Comparison of ENCODE assay signal across 26 cellular contexts in the genomic region with DNA sequence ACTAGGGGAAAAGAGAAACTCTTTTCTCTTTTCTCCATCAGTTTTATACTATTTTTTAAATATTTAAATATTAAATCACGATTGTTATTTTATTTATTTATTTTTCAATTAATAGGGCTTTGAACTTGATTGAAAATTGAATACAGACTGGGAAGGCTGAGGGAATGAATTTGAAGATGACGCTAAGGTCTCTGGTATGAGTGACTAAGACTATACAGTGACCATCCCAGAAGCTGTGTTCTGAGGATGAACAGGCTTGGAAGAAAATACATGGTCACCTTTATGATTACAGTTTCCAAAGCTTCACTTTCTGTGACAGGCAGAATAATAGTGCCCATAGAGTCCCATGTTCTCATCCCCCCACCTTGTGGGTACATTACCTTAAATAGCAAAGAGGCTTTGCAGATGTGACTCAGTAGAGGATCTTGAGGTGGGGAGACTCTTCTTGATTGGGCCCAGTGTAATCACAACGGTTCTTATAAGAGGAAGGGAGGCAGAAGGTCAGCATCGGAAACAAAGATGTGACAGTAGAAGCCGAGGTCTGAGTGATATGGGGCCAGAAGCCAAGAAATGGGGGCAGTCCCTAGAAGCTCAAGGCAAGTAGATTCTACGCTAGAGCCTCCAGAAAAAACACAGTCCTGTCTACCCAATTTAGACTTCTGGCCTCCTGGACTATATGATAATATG.
"Had no signal": no experiment of that assay in that cellular context is flagged by ENCODE, and none has a peak within 500 bp of the region (broad histone marks: within the 10 kb centered on the region; RNA-seq: fewer than 3 reads in every experiment).

No MANE protein-coding gene starts in this region.

- H3K36me3 Mint-ChIP-seq: activated CD4-positive, alpha-beta memory T cell treated with anti-CD3 and anti-CD28 coated beads for 36 hours; activated naive CD4-positive, alpha-beta T cell treated with anti-CD3 and anti-CD28 coated beads, Interleukin-2, amount 50 U/mL, for 24 hours had no signal

- H3K9me3 Mint-ChIP-seq: activated naive CD4-positive, alpha-beta T cell treated with anti-CD3 and anti-CD28 coated beads for 36 hours; activated naive CD4-positive, alpha-beta T cell treated with anti-CD3 and anti-CD28 coated beads, Interleukin-2, amount 50 U/mL, for 24 hours had no signal

- DNase-seq: activated CD4-positive, alpha-beta memory T cell treated with anti-CD3 and anti-CD28 coated beads for 36 hours; activated CD4-positive, alpha-beta T cell treated with anti-CD3 and anti-CD28 coated beads for 36 hours; activated CD4-positive, alpha-beta T cell treated with anti-CD3 and anti-CD28 coated beads, Interleukin-2, amount 10 ng/mL, durations not matched to agents 24 days and 14 days; activated CD4-positive, CD25-positive, alpha-beta regulatory T cell; activated CD4-positive, CD25-positive, alpha-beta regulatory T cell treated with anti-CD3 and anti-CD28 coated beads, Interleukin-2, amount 50 U/mL, for 72 hours; activated CD8-positive, alpha-beta memory T cell treated with anti-CD3 and anti-CD28 coated beads, Interleukin-2, amount 10 ng/mL, durations not matched to agents 7 days and 5 days; activated CD8-positive, alpha-beta memory T cell treated with anti-CD3 and anti-CD28 coated beads, Interleukin-2, amount 50 U/mL, for 4 hours; activated CD8-positive, alpha-beta T cell treated with anti-CD3 and anti-CD28 coated beads, Interleukin-2, amount 10 ng/mL, durations not matched to agents 7 days and 5 days; activated effector memory CD4-positive, alpha-beta T cell treated with anti-CD3 and anti-CD28 coated beads, Interleukin-2, amount 50 U/mL, for 16 hours; activated naive CD4-positive, alpha-beta T cell treated with anti-CD3 and anti-CD28 coated beads for 36 hours; activated naive CD8-positive, alpha-beta T cell treated with anti-CD3 and anti-CD28 coated beads, Interleukin-2, amount 10 ng/mL, durations not matched to agents 7 days and 5 days; activated T-cell treated with anti-CD3 and anti-CD28 coated beads, Interleukin-2, amount 50 U/mL, for 1 hour; activated T-cell treated with anti-CD3 and anti-CD28 coated beads, Interleukin-2, amount 50 U/mL, for 48 hours; amniotic stem cell; anterior cingulate cortex; brain microvascular endothelial cell; caudate nucleus; cortex of kidney; effector CD8-positive, alpha-beta T cell; esophagus squamous epithelium; head of caudate nucleus; T-helper 2 cell had no signal

- H3K4me3 ChIP-seq: esophagus squamous epithelium had no signal

- H3K4me1 Mint-ChIP-seq: activated CD4-positive, alpha-beta T cell treated with anti-CD3 and anti-CD28 coated beads for 36 hours; activated CD4-positive, alpha-beta T cell treated with anti-CD3 and anti-CD28 coated beads, Interleukin-2, amount 10 ng/mL, durations not matched to agents 24 days and 14 days; activated CD8-positive, alpha-beta memory T cell treated with anti-CD3 and anti-CD28 coated beads, Interleukin-2, amount 10 ng/mL, durations not matched to agents 7 days and 5 days; activated naive CD4-positive, alpha-beta T cell treated with anti-CD3 and anti-CD28 coated beads, Interleukin-2, amount 50 U/mL, for 24 hours had no signal

- H3K27me3 Mint-ChIP-seq: activated CD8-positive, alpha-beta memory T cell treated with anti-CD3 and anti-CD28 coated beads, Interleukin-2, amount 10 ng/mL, durations not matched to agents 7 days and 5 days; activated naive CD4-positive, alpha-beta T cell treated with anti-CD3 and anti-CD28 coated beads, Interleukin-2, amount 50 U/mL, for 24 hours had no signal

- H3K36me3 ChIP-seq: brain microvascular endothelial cell, esophagus squamous epithelium had no signal

- H3K9me3 ChIP-seq: esophagus squamous epithelium had no signal

- ATAC-seq: activated CD4-positive, alpha-beta T cell treated with anti-CD3 and anti-CD28 coated beads for 36 hours; activated CD8-positive, alpha-beta memory T cell treated with anti-CD3 and anti-CD28 coated beads, Interleukin-2, amount 10 ng/mL, durations not matched to agents 7 days and 5 days; activated CD8-positive, alpha-beta T cell treated with anti-CD3 and anti-CD28 coated beads, Interleukin-2, amount 10 ng/mL, durations not matched to agents 7 days and 5 days had no signal

- H3K27ac ChIP-seq: brain microvascular endothelial cell, epithelial cell of prostate, esophagus squamous epithelium had no signal

- H3K27me3 ChIP-seq: brain microvascular endothelial cell had no signal

- H3K27ac Mint-ChIP-seq: activated CD4-positive, alpha-beta memory T cell treated with anti-CD3 and anti-CD28 coated beads for 36 hours; activated CD4-positive, alpha-beta T cell treated with anti-CD3 and anti-CD28 coated beads for 36 hours; activated CD4-positive, alpha-beta T cell treated with anti-CD3 and anti-CD28 coated beads, Interleukin-2, amount 10 ng/mL, durations not matched to agents 24 days and 14 days; activated CD8-positive, alpha-beta memory T cell treated with anti-CD3 and anti-CD28 coated beads, Interleukin-2, amount 10 ng/mL, durations not matched to agents 7 days and 5 days; activated CD8-positive, alpha-beta T cell treated with anti-CD3 and anti-CD28 coated beads, Interleukin-2, amount 10 ng/mL, durations not matched to agents 7 days and 5 days; activated naive CD4-positive, alpha-beta T cell treated with anti-CD3 and anti-CD28 coated beads for 36 hours; activated naive CD4-positive, alpha-beta T cell treated with anti-CD3 and anti-CD28 coated beads, Interleukin-2, amount 50 U/mL, for 24 hours; activated naive CD8-positive, alpha-beta T cell treated with anti-CD3 and anti-CD28 coated beads, Interleukin-2, amount 10 ng/mL, durations not matched to agents 7 days and 5 days; activated T-helper 1 cell treated with anti-CD3 and anti-CD28 coated beads, Interleukin-12 subunit alpha, Interleukin-12 subunit beta, Interleukin-2, Interleukin-4 antibody, amounts not matched to agents 30 ng/mL and 10 ng/mL and 1 ng/mL, durations not matched to agents 14 hours and 24 hours and 36 hours; activated T-helper 2 cell treated with anti-CD3 and anti-CD28 coated beads, Interferon-gamma antibody, Interleukin-2, Interleukin-4, amounts not matched to agents 10 μg/mL and 5 μg/mL and 100 μg/mL, durations not matched to agents 14 hours and 24 hours and 36 hours had no signal

- H3K4me1 ChIP-seq: esophagus squamous epithelium had no signal

- H3K4me3 Mint-ChIP-seq: activated CD4-positive, alpha-beta memory T cell treated with anti-CD3 and anti-CD28 coated beads for 36 hours; activated CD4-positive, alpha-beta T cell treated with anti-CD3 and anti-CD28 coated beads for 36 hours; activated CD4-positive, alpha-beta T cell treated with anti-CD3 and anti-CD28 coated beads, Interleukin-2, amount 10 ng/mL, durations not matched to agents 24 days and 14 days; activated CD8-positive, alpha-beta memory T cell treated with anti-CD3 and anti-CD28 coated beads, Interleukin-2, amount 10 ng/mL, durations not matched to agents 7 days and 5 days; activated CD8-positive, alpha-beta T cell treated with anti-CD3 and anti-CD28 coated beads, Interleukin-2, amount 10 ng/mL, durations not matched to agents 7 days and 5 days; activated naive CD4-positive, alpha-beta T cell treated with anti-CD3 and anti-CD28 coated beads for 36 hours; activated naive CD4-positive, alpha-beta T cell treated with anti-CD3 and anti-CD28 coated beads, Interleukin-2, amount 50 U/mL, for 24 hours; activated naive CD8-positive, alpha-beta T cell treated with anti-CD3 and anti-CD28 coated beads, Interleukin-2, amount 10 ng/mL, durations not matched to agents 7 days and 5 days; activated T-helper 1 cell treated with anti-CD3 and anti-CD28 coated beads, Interleukin-12 subunit alpha, Interleukin-12 subunit beta, Interleukin-2, Interleukin-4 antibody, amounts not matched to agents 30 ng/mL and 10 ng/mL and 1 ng/mL, durations not matched to agents 14 hours and 24 hours and 36 hours had no signal
